ENCODE assay signal across 27 cellular contexts in genomic region chr16:88826070-88826840, GRCh38. TPM values are rescaled to one million over a fixed set of nuclear protein-coding genes. Genes with fewer than 3 reads are reported as not detected.
"Had no signal": no experiment of that assay in that cellular context is flagged by ENCODE, and none has a peak within 500 bp of the region (broad histone marks: within the 10 kb centered on the region; RNA-seq: fewer than 3 reads in every experiment).

No MANE protein-coding gene starts in this region.

- H3K4me1 ChIP-seq: left lung, prostate gland, spleen, tibial nerve, uterus had no signal

- H3K4me3 ChIP-seq: coronary artery, hepatocyte, left lung, lung, prostate gland, spleen, suprapubic skin, tibial nerve, uterus had no signal

- H3K9me3 ChIP-seq: left lung, prostate gland, spleen, suprapubic skin, tibial nerve, uterus had no signal

- ATAC-seq: activated CD4-positive, alpha-beta T cell treated with anti-CD3 and anti-CD28 coated beads for 36 hours; activated naive CD4-positive, alpha-beta T cell treated with anti-CD3 and anti-CD28 coated beads, Interleukin-2, amount 50 U/mL, for 72 hours; activated T-helper 17 cell treated with anti-CD3 and anti-CD28 coated beads, Interleukin-2, amount 50 U/mL, for 72 hours; left lung; natural killer cell had no signal

- H3K27me3 ChIP-seq: hepatocyte, left lung, spleen, suprapubic skin, tibial nerve, uterus had no signal

- H3K36me3 ChIP-seq: uterus had no signal

- H3K27ac ChIP-seq: coronary artery, hepatocyte, left lung, prostate gland, spleen, suprapubic skin, tibial nerve, uterus had no signal

- DNase-seq: activated B cell treated with CpG ODN at 0.5 μM for 24 hours; activated CD4-positive, alpha-beta T cell treated with anti-CD3 and anti-CD28 coated beads for 36 hours; activated CD4-positive, alpha-beta T cell treated with anti-CD3 and anti-CD28 coated beads, Interleukin-2, amount 50 U/mL, for 4 hours; activated CD8-positive, alpha-beta memory T cell treated with anti-CD3 and anti-CD28 coated beads for 24 hours; activated CD8-positive, alpha-beta memory T cell treated with anti-CD3 and anti-CD28 coated beads, Interleukin-2, amount 50 U/mL, for 4 hours; activated T-cell treated with anti-CD3 and anti-CD28 coated beads, Interleukin-2, amount 50 U/mL, for 24 hours; aorta; immature natural killer cell; left lung; natural killer cell; spleen; stimulated activated CD4-positive, alpha-beta T cell treated with anti-CD3 and anti-CD28 coated beads, Interleukin-4, amount 100 ng/mL, for 1 hour; T-helper 9 cell; uterus had no signal

RNA-seq across cellular contexts. Expression of gene PABPN1L, which starts 40.2 kb away (rescaled TPM):
- total RNA-seq: activated CD4-positive, alpha-beta T cell treated with anti-CD3 and anti-CD28 coated beads for 36 hours; activated naive CD4-positive, alpha-beta T cell treated with anti-CD3 and anti-CD28 coated beads, Interleukin-2, amount 50 U/mL, for 72 hours; activated T-helper 17 cell treated with anti-CD3 and anti-CD28 coated beads, Interleukin-2, amount 50 U/mL, for 72 hours; aorta; fibroblast of villous mesenchyme; glomerular endothelial cell; hepatocyte; kidney epithelial cell; left lung; lung; osteocyte; suprapubic skin; T-helper 1 cell treated with Interleukin-12 subunit alpha and Interleukin-12 subunit beta and Interleukin-4 antibody, amounts not matched to agents 30 ng/mL and 1 ng/mL, for 36 hours; tibial nerve; uterus had no signal
- polyA plus RNA-seq: aorta, hepatocyte, immature natural killer cell had no signal
